Comparison of ENCODE assay signal across 19 cellular contexts in the genomic region with DNA sequence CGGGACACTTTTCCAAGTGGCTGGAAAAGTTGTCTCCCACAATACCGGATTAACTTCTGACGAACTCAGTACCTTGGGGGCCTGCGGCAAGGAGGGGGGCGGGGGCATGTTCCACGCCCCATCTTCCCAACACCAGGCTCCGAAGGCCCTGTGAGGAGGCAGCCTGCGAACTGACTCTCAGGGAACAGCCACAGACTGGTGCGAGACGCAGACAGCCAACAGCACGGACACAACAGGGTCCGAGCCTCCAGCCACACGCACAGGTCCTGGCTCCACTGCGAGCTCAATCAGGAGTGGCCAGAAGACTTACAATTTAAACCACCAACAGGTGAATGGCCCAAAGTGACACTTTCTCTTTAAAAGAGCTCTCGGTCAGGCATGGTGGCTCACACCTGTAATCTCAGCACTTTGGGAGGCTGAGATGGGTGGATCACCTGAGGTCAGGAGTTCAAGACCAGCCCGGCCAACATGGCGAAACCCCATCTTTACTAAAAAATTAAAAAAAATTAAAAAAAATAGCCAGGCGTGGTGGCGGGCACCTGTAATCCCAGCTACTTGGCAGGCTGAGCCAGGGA.
"Had no signal": no experiment of that assay in that cellular context is flagged by ENCODE, and none has a peak within 500 bp of the region (broad histone marks: within the 10 kb centered on the region; RNA-seq: fewer than 3 reads in every experiment).

No MANE protein-coding gene starts in this region.

- DNase-seq: activated CD4-positive, alpha-beta memory T cell treated with anti-CD3 and anti-CD28 coated beads for 36 hours; activated CD4-positive, alpha-beta T cell treated with anti-CD3 and anti-CD28 coated beads for 1 hour; activated CD8-positive, alpha-beta memory T cell treated with anti-CD3 and anti-CD28 coated beads, Interleukin-2, amount 10 ng/mL, durations not matched to agents 7 days and 5 days; activated naive CD8-positive, alpha-beta T cell treated with anti-CD3 and anti-CD28 coated beads for 36 hours; activated T-cell treated with anti-CD3 and anti-CD28 coated beads, Interleukin-2, amount 50 U/mL, for 1 hour; amygdala; caudate nucleus; cortex of kidney; effector memory CD4-positive, alpha-beta T cell; foreskin keratinocyte; nephron progenitor cell; T-helper 1 cell; T1000 had no signal

- H3K4me3 Mint-ChIP-seq: activated CD4-positive, alpha-beta memory T cell treated with anti-CD3 and anti-CD28 coated beads for 36 hours; activated CD8-positive, alpha-beta memory T cell treated with anti-CD3 and anti-CD28 coated beads, Interleukin-2, amount 10 ng/mL, durations not matched to agents 7 days and 5 days had no signal

- H3K36me3 ChIP-seq: ovary, sigmoid colon, thoracic aorta, uterus had no signal

- H3K27ac Mint-ChIP-seq: activated CD4-positive, alpha-beta memory T cell treated with anti-CD3 and anti-CD28 coated beads for 36 hours; activated CD8-positive, alpha-beta memory T cell treated with anti-CD3 and anti-CD28 coated beads, Interleukin-2, amount 10 ng/mL, durations not matched to agents 7 days and 5 days; activated naive CD8-positive, alpha-beta T cell treated with anti-CD3 and anti-CD28 coated beads for 36 hours had no signal

- H3K27ac ChIP-seq: foreskin keratinocyte, ovary, thoracic aorta, uterus had no signal

- H3K27me3 ChIP-seq: body of pancreas, ovary, sigmoid colon, spleen, uterus had no signal

- H3K9me3 Mint-ChIP-seq: activated CD4-positive, alpha-beta memory T cell treated with anti-CD3 and anti-CD28 coated beads for 36 hours; activated naive CD8-positive, alpha-beta T cell treated with anti-CD3 and anti-CD28 coated beads for 36 hours; nephron progenitor cell had no signal

- H3K36me3 Mint-ChIP-seq: activated CD4-positive, alpha-beta memory T cell treated with anti-CD3 and anti-CD28 coated beads for 36 hours; activated CD8-positive, alpha-beta memory T cell treated with anti-CD3 and anti-CD28 coated beads, Interleukin-2, amount 10 ng/mL, durations not matched to agents 7 days and 5 days; activated naive CD8-positive, alpha-beta T cell treated with anti-CD3 and anti-CD28 coated beads for 36 hours had no signal

- H3K9me3 ChIP-seq: body of pancreas, ovary, sigmoid colon, spleen, thoracic aorta, uterus had no signal

- ATAC-seq: activated CD8-positive, alpha-beta memory T cell treated with anti-CD3 and anti-CD28 coated beads, Interleukin-2, amount 10 ng/mL, durations not matched to agents 7 days and 5 days; body of pancreas; foreskin keratinocyte had no signal

- H3K4me3 ChIP-seq: body of pancreas, ovary, sigmoid colon, spleen, thoracic aorta, uterus had no signal
